1 cellular context compared by ENCODE assay signal in the genomic region with DNA sequence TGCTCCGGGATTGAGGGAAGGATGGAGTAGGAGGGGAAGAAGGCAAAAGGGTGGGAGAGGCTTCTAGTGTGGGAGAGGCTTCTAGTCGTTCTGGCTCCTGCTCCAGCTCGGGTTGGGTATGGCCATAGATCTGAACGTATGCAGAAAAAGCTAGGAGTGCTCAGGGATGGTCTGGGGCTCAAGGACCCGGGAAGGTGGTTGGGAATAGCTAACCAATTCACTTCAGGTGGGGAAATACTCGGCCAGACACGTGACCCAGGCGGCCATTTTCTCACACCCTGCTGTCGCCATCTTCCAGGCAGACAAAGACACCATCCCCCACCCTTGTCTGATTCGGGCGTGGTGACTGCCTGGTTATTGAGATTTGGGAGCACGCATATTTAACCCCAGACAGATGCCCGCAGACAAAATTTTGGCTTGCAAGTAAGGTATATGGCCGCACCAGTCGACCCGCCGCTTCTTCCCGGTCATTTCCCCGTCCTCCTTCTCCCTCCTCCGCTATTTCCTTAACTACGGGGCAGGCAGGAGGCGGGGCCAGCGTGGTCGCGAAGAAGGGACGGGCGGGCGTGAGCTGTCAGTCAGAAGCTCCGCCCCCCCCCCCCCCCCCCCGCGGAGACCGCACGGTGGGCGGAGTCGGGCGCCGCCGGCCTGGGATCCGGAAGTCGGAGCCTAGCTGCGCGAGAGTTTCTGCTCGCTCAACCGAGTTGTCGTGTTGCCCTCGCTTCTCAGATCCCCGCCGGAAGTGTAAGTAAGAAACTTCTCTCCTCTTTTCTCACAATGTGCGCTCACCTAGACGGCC.
TF ChIP-seq lines count a peak whose summit lies in the region.

A gene with protein sequence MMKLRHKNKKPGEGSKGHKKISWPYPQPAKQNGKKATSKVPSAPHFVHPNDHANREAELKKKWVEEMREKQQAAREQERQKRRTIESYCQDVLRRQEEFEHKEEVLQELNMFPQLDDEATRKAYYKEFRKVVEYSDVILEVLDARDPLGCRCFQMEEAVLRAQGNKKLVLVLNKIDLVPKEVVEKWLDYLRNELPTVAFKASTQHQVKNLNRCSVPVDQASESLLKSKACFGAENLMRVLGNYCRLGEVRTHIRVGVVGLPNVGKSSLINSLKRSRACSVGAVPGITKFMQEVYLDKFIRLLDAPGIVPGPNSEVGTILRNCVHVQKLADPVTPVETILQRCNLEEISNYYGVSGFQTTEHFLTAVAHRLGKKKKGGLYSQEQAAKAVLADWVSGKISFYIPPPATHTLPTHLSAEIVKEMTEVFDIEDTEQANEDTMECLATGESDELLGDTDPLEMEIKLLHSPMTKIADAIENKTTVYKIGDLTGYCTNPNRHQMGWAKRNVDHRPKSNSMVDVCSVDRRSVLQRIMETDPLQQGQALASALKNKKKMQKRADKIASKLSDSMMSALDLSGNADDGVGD (plus strand): TSS at position 661 of the 799 bp plus-strand sequence. CDS start 2,348 bp downstream, outside the sequence.

TF ChIP-seq in GM12878, 131 proteins besides CTCF, POLR2A, EP300 and RAD21 (continued from another document and continues in another):
- TF ChIP-seq, protein P1, sequence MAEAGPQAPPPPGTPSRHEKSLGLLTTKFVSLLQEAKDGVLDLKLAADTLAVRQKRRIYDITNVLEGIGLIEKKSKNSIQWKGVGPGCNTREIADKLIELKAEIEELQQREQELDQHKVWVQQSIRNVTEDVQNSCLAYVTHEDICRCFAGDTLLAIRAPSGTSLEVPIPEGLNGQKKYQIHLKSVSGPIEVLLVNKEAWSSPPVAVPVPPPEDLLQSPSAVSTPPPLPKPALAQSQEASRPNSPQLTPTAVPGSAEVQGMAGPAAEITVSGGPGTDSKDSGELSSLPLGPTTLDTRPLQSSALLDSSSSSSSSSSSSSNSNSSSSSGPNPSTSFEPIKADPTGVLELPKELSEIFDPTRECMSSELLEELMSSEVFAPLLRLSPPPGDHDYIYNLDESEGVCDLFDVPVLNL (IDR thresholded peaks at IDR 0.05; ENCODE audit: low read depth, low read length) = no peak
- TF ChIP-seq, protein P2, sequence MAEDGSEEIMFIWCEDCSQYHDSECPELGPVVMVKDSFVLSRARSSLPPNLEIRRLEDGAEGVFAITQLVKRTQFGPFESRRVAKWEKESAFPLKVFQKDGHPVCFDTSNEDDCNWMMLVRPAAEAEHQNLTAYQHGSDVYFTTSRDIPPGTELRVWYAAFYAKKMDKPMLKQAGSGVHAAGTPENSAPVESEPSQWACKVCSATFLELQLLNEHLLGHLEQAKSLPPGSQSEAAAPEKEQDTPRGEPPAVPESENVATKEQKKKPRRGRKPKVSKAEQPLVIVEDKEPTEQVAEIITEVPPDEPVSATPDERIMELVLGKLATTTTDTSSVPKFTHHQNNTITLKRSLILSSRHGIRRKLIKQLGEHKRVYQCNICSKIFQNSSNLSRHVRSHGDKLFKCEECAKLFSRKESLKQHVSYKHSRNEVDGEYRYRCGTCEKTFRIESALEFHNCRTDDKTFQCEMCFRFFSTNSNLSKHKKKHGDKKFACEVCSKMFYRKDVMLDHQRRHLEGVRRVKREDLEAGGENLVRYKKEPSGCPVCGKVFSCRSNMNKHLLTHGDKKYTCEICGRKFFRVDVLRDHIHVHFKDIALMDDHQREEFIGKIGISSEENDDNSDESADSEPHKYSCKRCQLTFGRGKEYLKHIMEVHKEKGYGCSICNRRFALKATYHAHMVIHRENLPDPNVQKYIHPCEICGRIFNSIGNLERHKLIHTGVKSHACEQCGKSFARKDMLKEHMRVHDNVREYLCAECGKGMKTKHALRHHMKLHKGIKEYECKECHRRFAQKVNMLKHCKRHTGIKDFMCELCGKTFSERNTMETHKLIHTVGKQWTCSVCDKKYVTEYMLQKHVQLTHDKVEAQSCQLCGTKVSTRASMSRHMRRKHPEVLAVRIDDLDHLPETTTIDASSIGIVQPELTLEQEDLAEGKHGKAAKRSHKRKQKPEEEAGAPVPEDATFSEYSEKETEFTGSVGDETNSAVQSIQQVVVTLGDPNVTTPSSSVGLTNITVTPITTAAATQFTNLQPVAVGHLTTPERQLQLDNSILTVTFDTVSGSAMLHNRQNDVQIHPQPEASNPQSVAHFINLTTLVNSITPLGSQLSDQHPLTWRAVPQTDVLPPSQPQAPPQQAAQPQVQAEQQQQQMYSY (CRISPR knock-in tag; IDR thresholded peaks at IDR 0.05) = 0 out of 2 replicates have a peak, but pooled peaks have one; percentile 47
- TF ChIP-seq TBL1XR1 (IDR thresholded peaks at IDR 0.05; ENCODE audit: low read depth, low read length) = no peak
- peak; percentile 65; the same call in 1 of the 2 replicates for TF ChIP-seq PML (IDR thresholded peaks at IDR 0.05; ENCODE audit: low read length)
- TF ChIP-seq ETV6 (conservative IDR thresholded peaks at IDR 0.05 in 1 of 2, IDR thresholded peaks at IDR 0.05 in 1 of 2; ENCODE audit: borderline replicate concordance in 1 of 2, low read depth in 1 of 2) = peak in 1 of 2 experiments; percentile 28; a peak in 1 of 4 replicates
- TF ChIP-seq NR2F1 (conservative IDR thresholded peaks at IDR 0.05) = no peak
- TF ChIP-seq ZNF384 (IDR thresholded peaks at IDR 0.05; ENCODE audit: borderline replicate concordance, low read depth, low read length) = no peak
- no peak for TF ChIP-seq ZNF24 (IDR thresholded peaks at IDR 0.05)
- TF ChIP-seq NFIC (IDR thresholded peaks at IDR 0.05; ENCODE audit: low read depth, low read length) = no peak
- TF ChIP-seq, protein P3, sequence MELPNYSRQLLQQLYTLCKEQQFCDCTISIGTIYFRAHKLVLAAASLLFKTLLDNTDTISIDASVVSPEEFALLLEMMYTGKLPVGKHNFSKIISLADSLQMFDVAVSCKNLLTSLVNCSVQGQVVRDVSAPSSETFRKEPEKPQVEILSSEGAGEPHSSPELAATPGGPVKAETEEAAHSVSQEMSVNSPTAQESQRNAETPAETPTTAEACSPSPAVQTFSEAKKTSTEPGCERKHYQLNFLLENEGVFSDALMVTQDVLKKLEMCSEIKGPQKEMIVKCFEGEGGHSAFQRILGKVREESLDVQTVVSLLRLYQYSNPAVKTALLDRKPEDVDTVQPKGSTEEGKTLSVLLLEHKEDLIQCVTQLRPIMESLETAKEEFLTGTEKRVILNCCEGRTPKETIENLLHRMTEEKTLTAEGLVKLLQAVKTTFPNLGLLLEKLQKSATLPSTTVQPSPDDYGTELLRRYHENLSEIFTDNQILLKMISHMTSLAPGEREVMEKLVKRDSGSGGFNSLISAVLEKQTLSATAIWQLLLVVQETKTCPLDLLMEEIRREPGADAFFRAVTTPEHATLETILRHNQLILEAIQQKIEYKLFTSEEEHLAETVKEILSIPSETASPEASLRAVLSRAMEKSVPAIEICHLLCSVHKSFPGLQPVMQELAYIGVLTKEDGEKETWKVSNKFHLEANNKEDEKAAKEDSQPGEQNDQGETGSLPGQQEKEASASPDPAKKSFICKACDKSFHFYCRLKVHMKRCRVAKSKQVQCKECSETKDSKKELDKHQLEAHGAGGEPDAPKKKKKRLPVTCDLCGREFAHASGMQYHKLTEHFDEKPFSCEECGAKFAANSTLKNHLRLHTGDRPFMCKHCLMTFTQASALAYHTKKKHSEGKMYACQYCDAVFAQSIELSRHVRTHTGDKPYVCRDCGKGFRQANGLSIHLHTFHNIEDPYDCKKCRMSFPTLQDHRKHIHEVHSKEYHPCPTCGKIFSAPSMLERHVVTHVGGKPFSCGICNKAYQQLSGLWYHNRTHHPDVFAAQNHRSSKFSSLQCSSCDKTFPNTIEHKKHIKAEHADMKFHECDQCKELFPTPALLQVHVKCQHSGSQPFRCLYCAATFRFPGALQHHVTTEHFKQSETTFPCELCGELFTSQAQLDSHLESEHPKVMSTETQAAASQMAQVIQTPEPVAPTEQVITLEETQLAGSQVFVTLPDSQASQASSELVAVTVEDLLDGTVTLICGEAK (IDR thresholded peaks at IDR 0.05; ENCODE audit: borderline replicate concordance) = no peak
- TF ChIP-seq LARP7 (IDR thresholded peaks at IDR 0.05) = no peak
- peak; percentile 44; the same call in 1 of the 2 replicates for TF ChIP-seq GATAD2B (conservative IDR thresholded peaks at IDR 0.05; ENCODE audit: low read depth)
- no peak for TF ChIP-seq TCF3 (IDR thresholded peaks at IDR 0.05; ENCODE audit: borderline replicate concordance, insufficient read depth, low read depth, low read length)
- peak; percentile 66 for TF ChIP-seq KLF5 (IDR thresholded peaks at IDR 0.05; ENCODE audit: partially characterized antibody)
- TF ChIP-seq, protein P4, sequence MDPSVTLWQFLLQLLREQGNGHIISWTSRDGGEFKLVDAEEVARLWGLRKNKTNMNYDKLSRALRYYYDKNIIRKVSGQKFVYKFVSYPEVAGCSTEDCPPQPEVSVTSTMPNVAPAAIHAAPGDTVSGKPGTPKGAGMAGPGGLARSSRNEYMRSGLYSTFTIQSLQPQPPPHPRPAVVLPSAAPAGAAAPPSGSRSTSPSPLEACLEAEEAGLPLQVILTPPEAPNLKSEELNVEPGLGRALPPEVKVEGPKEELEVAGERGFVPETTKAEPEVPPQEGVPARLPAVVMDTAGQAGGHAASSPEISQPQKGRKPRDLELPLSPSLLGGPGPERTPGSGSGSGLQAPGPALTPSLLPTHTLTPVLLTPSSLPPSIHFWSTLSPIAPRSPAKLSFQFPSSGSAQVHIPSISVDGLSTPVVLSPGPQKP (IDR thresholded peaks at IDR 0.05; ENCODE audit: low read depth, low read length) = peak; percentile 66; the same call in 1 of the 2 replicates
- no peak for TF ChIP-seq ASH2L (IDR thresholded peaks at IDR 0.05; ENCODE audit: borderline replicate concordance, low read depth)
- peak; percentile 4; the same call in 1 of the 2 replicates for TF ChIP-seq CBFB (IDR thresholded peaks at IDR 0.05; ENCODE audit: low read depth)
- TF ChIP-seq FOS (IDR thresholded peaks at IDR 0.05; ENCODE audit: borderline replicate concordance, extremely low read depth, insufficient read length) = no peak
- TF ChIP-seq, protein P5, sequence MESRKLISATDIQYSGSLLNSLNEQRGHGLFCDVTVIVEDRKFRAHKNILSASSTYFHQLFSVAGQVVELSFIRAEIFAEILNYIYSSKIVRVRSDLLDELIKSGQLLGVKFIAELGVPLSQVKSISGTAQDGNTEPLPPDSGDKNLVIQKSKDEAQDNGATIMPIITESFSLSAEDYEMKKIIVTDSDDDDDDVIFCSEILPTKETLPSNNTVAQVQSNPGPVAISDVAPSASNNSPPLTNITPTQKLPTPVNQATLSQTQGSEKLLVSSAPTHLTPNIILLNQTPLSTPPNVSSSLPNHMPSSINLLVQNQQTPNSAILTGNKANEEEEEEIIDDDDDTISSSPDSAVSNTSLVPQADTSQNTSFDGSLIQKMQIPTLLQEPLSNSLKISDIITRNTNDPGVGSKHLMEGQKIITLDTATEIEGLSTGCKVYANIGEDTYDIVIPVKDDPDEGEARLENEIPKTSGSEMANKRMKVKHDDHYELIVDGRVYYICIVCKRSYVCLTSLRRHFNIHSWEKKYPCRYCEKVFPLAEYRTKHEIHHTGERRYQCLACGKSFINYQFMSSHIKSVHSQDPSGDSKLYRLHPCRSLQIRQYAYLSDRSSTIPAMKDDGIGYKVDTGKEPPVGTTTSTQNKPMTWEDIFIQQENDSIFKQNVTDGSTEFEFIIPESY (IDR thresholded peaks at IDR 0.05) = no peak
- no peak for TF ChIP-seq SMARCA5 (IDR thresholded peaks at IDR 0.05)
- no peak for TF ChIP-seq CREM (IDR thresholded peaks at IDR 0.05; ENCODE audit: low read depth)
- TF ChIP-seq NFYA (IDR thresholded peaks at IDR 0.05; ENCODE audit: borderline replicate concordance, low read depth, low read length) = no peak
- TF ChIP-seq, protein P6, sequence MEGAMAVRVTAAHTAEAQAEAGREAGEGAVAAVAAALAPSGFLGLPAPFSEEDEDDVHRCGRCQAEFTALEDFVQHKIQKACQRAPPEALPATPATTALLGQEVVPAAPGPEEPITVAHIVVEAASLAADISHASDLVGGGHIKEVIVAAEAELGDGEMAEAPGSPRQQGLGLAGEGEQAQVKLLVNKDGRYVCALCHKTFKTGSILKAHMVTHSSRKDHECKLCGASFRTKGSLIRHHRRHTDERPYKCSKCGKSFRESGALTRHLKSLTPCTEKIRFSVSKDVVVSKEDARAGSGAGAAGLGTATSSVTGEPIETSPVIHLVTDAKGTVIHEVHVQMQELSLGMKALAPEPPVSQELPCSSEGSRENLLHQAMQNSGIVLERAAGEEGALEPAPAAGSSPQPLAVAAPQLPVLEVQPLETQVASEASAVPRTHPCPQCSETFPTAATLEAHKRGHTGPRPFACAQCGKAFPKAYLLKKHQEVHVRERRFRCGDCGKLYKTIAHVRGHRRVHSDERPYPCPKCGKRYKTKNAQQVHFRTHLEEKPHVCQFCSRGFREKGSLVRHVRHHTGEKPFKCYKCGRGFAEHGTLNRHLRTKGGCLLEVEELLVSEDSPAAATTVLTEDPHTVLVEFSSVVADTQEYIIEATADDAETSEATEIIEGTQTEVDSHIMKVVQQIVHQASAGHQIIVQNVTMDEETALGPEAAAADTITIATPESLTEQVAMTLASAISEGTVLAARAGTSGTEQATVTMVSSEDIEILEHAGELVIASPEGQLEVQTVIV (IDR thresholded peaks at IDR 0.05; ENCODE audit: borderline replicate concordance, partially characterized antibody) = no peak
- TF ChIP-seq KAT2A (conservative IDR thresholded peaks at IDR 0.05; ENCODE audit: control insufficient read depth, low read depth, low read length) = no peak
- TF ChIP-seq NR2C2 (IDR thresholded peaks at IDR 0.05; ENCODE audit: borderline replicate concordance, control insufficient read depth, insufficient read length, low read depth) = no peak
- no peak for TF ChIP-seq MTA3 (IDR thresholded peaks at IDR 0.05; ENCODE audit: borderline replicate concordance, low read length)
- peak; percentile 54 for TF ChIP-seq NR2C1 (IDR thresholded peaks at IDR 0.05)
- TF ChIP-seq DPF2 (IDR thresholded peaks at IDR 0.05) = no peak
- TF ChIP-seq, protein P7, sequence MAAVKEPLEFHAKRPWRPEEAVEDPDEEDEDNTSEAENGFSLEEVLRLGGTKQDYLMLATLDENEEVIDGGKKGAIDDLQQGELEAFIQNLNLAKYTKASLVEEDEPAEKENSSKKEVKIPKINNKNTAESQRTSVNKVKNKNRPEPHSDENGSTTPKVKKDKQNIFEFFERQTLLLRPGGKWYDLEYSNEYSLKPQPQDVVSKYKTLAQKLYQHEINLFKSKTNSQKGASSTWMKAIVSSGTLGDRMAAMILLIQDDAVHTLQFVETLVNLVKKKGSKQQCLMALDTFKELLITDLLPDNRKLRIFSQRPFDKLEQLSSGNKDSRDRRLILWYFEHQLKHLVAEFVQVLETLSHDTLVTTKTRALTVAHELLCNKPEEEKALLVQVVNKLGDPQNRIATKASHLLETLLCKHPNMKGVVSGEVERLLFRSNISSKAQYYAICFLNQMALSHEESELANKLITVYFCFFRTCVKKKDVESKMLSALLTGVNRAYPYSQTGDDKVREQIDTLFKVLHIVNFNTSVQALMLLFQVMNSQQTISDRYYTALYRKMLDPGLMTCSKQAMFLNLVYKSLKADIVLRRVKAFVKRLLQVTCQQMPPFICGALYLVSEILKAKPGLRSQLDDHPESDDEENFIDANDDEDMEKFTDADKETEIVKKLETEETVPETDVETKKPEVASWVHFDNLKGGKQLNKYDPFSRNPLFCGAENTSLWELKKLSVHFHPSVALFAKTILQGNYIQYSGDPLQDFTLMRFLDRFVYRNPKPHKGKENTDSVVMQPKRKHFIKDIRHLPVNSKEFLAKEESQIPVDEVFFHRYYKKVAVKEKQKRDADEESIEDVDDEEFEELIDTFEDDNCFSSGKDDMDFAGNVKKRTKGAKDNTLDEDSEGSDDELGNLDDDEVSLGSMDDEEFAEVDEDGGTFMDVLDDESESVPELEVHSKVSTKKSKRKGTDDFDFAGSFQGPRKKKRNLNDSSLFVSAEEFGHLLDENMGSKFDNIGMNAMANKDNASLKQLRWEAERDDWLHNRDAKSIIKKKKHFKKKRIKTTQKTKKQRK (IDR thresholded peaks at IDR 0.05; ENCODE audit: low read depth, low read length) = no peak
- no peak for TF ChIP-seq ZBED1 (IDR thresholded peaks at IDR 0.05; ENCODE audit: borderline replicate concordance)
- no peak for TF ChIP-seq TCF12 (IDR thresholded peaks at IDR 0.05; ENCODE audit: low read depth, low read length)
- peak; percentile 93 for TF ChIP-seq NFXL1 (IDR thresholded peaks at IDR 0.05; ENCODE audit: borderline replicate concordance)
